In genomic region chr5:107670927-107671741, GRCh38 we compare ENCODE assay signal across 8 cellular contexts. TPM values are rescaled to one million over a fixed set of nuclear protein-coding genes. Genes with fewer than 3 reads are reported as not detected.
A peak's percentile ranks its signal among the peaks of the same experiment; 100 is the strongest.
DNase-seq lines count a peak whose midpoint lies in the region; ATAC-seq and TF ChIP-seq lines count a peak whose summit lies in the region.

Gene EFNA5, minus strand, starts transcription at chr5:107670937.

- peak; percentile 28 for ATAC-seq in HG02763 (IDR thresholded peaks at IDR 0.05; ENCODE audit: unreplicated experiment)
- peak; percentile 5 for ATAC-seq in Right ventricle myocardium inferior
- ATAC-seq in GM18858 (IDR thresholded peaks at IDR 0.05; ENCODE audit: unreplicated experiment) = no peak

- no peaks in the 10 kb centered on the region for H3K4me1 ChIP-seq in ovary (ENCODE audit: insufficient read depth)

- no peaks in the 10 kb centered on the region for H3K9me3 ChIP-seq in ovary

- peak within 1 kb of the TSS; percentile 70 for H3K4me3 Mint-ChIP-seq in activated naive CD8-positive, alpha-beta T cell treated with anti-CD3 and anti-CD28 coated beads for 36 hours

- 0 to 1% (median 1%) methylated on average over 45 to 84 of the region's 84 CpGs for WGBS in ovary, 3 donors

- no peaks in the 10 kb centered on the region for H3K27me3 ChIP-seq in ovary

- peak within 1 kb of the TSS in 1 of 2 donors; percentile 47 for H3K27ac ChIP-seq in ovary

- peak within 1 kb of the TSS; percentile 46 for H3K4me3 ChIP-seq in ovary

- H3K36me3 Mint-ChIP-seq in activated naive CD8-positive, alpha-beta T cell treated with anti-CD3 and anti-CD28 coated beads for 36 hours = peaks cover 2% of the 10 kb centered on the region

- TF ChIP-seq CTCF in ovary (IDR thresholded peaks at IDR 0.05) = no peak

- H3K36me3 ChIP-seq in ovary = no peaks in the 10 kb centered on the region

- peaks cover 86% of the 10 kb centered on the region for H3K27me3 Mint-ChIP-seq in activated naive CD8-positive, alpha-beta T cell treated with anti-CD3 and anti-CD28 coated beads for 36 hours

- peak; percentile 21 to 42 for DNase-seq in stimulated activated CD4-positive, alpha-beta T cell treated with anti-CD3 and anti-CD28 coated beads, Interleukin-2, amount 100 ng/mL, for 24 hours
- DNase-seq in stimulated activated CD4-positive, alpha-beta T cell treated with anti-CD3 and anti-CD28 coated beads, Interleukin-1b, Interleukin-23, amount 100 ng/mL, for 48 hours = no peak
- DNase-seq in NCI-H510A (lab: John Stamatoyannopoulos, UW) = peak; percentile 13
- peak; percentile 26 for DNase-seq in activated naive CD8-positive, alpha-beta T cell treated with anti-CD3 and anti-CD28 coated beads for 36 hours
- peak; percentile 60 for DNase-seq in Right ventricle myocardium inferior (ENCODE audit: missing footprints)
- peak; percentile 20 to 49 (median 27) for DNase-seq in ovary

- H3K27ac Mint-ChIP-seq in activated naive CD8-positive, alpha-beta T cell treated with anti-CD3 and anti-CD28 coated beads for 36 hours = no peak within 1 kb of the TSS

- no peak for TF ChIP-seq POLR2A in ovary (IDR thresholded peaks at IDR 0.05)

- H3K4me1 Mint-ChIP-seq in activated naive CD8-positive, alpha-beta T cell treated with anti-CD3 and anti-CD28 coated beads for 36 hours = peaks cover 23% of the 10 kb centered on the region

- TF ChIP-seq EP300 in ovary (IDR thresholded peaks at IDR 0.05) = no peak

- intact Hi-C loops in Right ventricle myocardium inferior (cut with DNase I) = loop anchor here (5.0 to 10.0 kb wide), 6 partner anchors 114 to 759 kb away; no protein-coding TSS in a partner anchor
- intact Hi-C loops in ovary (cut with DNase I) = loop anchor here in 1 of 4 donors (10.0 kb wide), 1 partner anchor 746 kb away; no protein-coding TSS in a partner anchor

- no peaks in the 10 kb centered on the region for H3K9me3 Mint-ChIP-seq in activated naive CD8-positive, alpha-beta T cell treated with anti-CD3 and anti-CD28 coated beads for 36 hours

RNA-seq across cellular contexts. Expression of gene EFNA5, which starts in this region (rescaled TPM):
- total RNA-seq in activated naive CD8-positive, alpha-beta T cell treated with anti-CD3 and anti-CD28 coated beads for 36 hours = not detected
- total RNA-seq in Right ventricle myocardium inferior (28.5 TPM), ovary (10 to 100 TPM in 4 of 7 donors, 1 to 10 TPM in 3; 1.5 to 20.6 (median 11.5) TPM)
- 1 to 10 TPM; 2.1 to 4.1 TPM for polyA plus RNA-seq in ovary

Comparison
In these comparisons a context has a peak if more than half of its experiments do, and no peak if none do; other contexts are left out.
1. Peak in DNase-seq in activated naive CD8-positive, alpha-beta T cell treated with anti-CD3 and anti-CD28 coated beads for 36 hours; RNA of the gene not detected or under 1 TPM.